18 cellular contexts compared by ENCODE assay signal in the genomic region with DNA sequence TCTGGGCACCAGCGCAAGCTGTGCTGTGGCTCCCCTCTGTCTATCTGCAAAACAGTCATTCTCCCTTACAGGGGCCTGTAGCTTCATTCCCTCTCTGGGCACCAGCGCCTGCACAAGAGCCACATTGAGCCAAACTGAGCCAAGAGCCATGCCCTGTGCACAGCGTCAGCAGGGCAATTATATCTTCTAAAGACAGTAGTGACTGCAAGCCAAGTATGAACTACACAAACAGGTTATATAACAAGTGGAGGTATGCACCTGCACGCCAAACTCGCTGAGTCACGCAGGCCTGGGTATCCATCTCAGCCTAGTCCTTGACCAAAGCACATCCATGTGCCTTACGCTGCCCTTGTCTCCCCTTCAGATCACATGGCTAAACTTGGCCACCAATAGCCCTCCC.
DNase-seq lines count a peak whose midpoint lies in the region; ATAC-seq, FAIRE-seq and TF ChIP-seq lines count a peak whose summit lies in the region.
"Had no signal": no experiment of that assay in that cellular context is flagged by ENCODE, and none has a peak within 500 bp of the region (broad histone marks: within the 10 kb centered on the region; RNA-seq: fewer than 3 reads in every experiment).

No MANE protein-coding gene starts in this region.

- H3K27me3 Mint-ChIP-seq in nephron (ENCODE audit: low read depth), result peaks cover 2% of the 10 kb centered on the region
- peaks cover 2% of the 10 kb centered on the region for H3K27me3 Mint-ChIP-seq in neural progenitor cell (ENCODE audit: insufficient read depth, low read depth)

- no peaks in the 10 kb centered on the region for H3F3A ChIP-seq in neural progenitor cell (ENCODE audit: low read depth)

- CTCF ChIA-PET in HepG2 (lab: Yijun Ruan, JAX; ENCODE audit: low intra/inter-chr PET ratio, low total read pairs), result no interaction called here

- H3K36me3 ChIP-seq in HepG2 (replicated peaks in 1 of 2; ENCODE audit: control insufficient read depth in 1 of 2, insufficient read depth in 2 of 2, low read length in 2 of 2), result no peaks in the 10 kb centered on the region
- no peaks in the 10 kb centered on the region for H3K36me3 ChIP-seq in right lobe of liver
- peaks cover 3 to 12% of the 10 kb centered on the region in 2 experiments for H3K36me3 ChIP-seq in trophoblast cell (ENCODE audit: control insufficient read depth in 1 of 2, insufficient read depth in 2 of 2, low read length in 2 of 2)
- H3K36me3 ChIP-seq in neural progenitor cell, result no peaks in the 10 kb centered on the region
- H3K36me3 ChIP-seq: BLaER1 had no signal

- no peak overlapping the region for H4K12ac ChIP-seq in trophoblast cell (ENCODE audit: low read depth, low read length)

- H2BK12ac ChIP-seq in trophoblast cell (ENCODE audit: low read length), result no peak overlapping the region

- H2AFZ ChIP-seq in HepG2 (ENCODE audit: low read length) (no peak overlapping the region), trophoblast cell (ENCODE audit: insufficient read depth, low read length, poor library complexity) (no peak overlapping the region), neural progenitor cell (replicated peaks) (no peak overlapping the region)

- peaks cover 13 to 69% of the 10 kb centered on the region in 2 experiments; a peak in 4 of 5 replicates for H3K27me3 ChIP-seq in HepG2 (ENCODE audit: control insufficient read depth in 1 of 2, insufficient read depth in 2 of 2, low read length in 2 of 2)
- H3K27me3 ChIP-seq in right lobe of liver, result no peaks in the 10 kb centered on the region
- H3K27me3 ChIP-seq in trophoblast cell (ENCODE audit: insufficient read depth, low read length), result no peaks in the 10 kb centered on the region
- no peaks in the 10 kb centered on the region for H3K27me3 ChIP-seq in neural progenitor cell
- H3K27me3 ChIP-seq: BLaER1 had no signal

- H3K4me3 Mint-ChIP-seq in nephron (no peak overlapping the region), neural progenitor cell (no peak overlapping the region)
- H3K4me3 Mint-ChIP-seq: CD14-positive monocyte; CD4-positive, alpha-beta memory T cell; HFFc6 had no signal

- no peak overlapping the region for H3K9ac ChIP-seq in HepG2 (ENCODE audit: insufficient read depth, low read depth, low read length)
- H3K9ac ChIP-seq in trophoblast cell (ENCODE audit: low read length), result no peak overlapping the region
- H3K9ac ChIP-seq in neural progenitor cell, result no peak overlapping the region
- H3K9ac ChIP-seq: BLaER1 had no signal

- H3K23ac ChIP-seq in trophoblast cell (ENCODE audit: low read length), result no peak overlapping the region

- peak overlapping the region in 2 of 3 experiments; percentile 5 to 43 for H3K27ac Mint-ChIP-seq in nephron
- no peak overlapping the region for H3K27ac Mint-ChIP-seq in neural progenitor cell
- H3K27ac Mint-ChIP-seq: CD4-positive, alpha-beta memory T cell; HFFc6 had no signal

- BruUV-seq in HepG2 (replicated peaks; lab: Mats Ljungman, UMichigan), result no TSS peak

- FAIRE-seq in HepG2 (lab: Jason Lieb, UNC), result no peak
- FAIRE-seq: GM12878 had no signal

- POLR2A ChIA-PET in HepG2 (lab: Yijun Ruan, JAX), result no interaction called here

- TF ChIP-seq EP300 in HepG2 (IDR thresholded peaks at IDR 0.05; ENCODE audit: low read depth in 2 of 2, low read length in 2 of 2), result no peak
- TF ChIP-seq EP300 in HepG2 (CRISPR knock-in tag; IDR thresholded peaks at IDR 0.05; ENCODE audit: borderline replicate concordance), result no peak

- no peak; the same call in 2 of the 3 replicates for ATAC-seq in HepG2
- no peak for ATAC-seq in right lobe of liver
- ATAC-seq in HG02798 (IDR thresholded peaks at IDR 0.05; ENCODE audit: poor library complexity, unreplicated experiment), result no peak
- ATAC-seq: GM12878, HCT116 had no signal

- TF ChIP-seq POLR2A in HepG2 (IDR thresholded peaks at IDR 0.05; ENCODE audit: insufficient read depth in 1 of 2, low read depth in 2 of 2, low read length in 2 of 2), result no peak
- TF ChIP-seq POLR2A in right lobe of liver (IDR thresholded peaks at IDR 0.05), result no peak

- H3K4me3 ChIP-seq in HepG2 (replicated peaks in 1 of 3; ENCODE audit: insufficient read depth in 1 of 3, low read depth in 2 of 3, low read length in 3 of 3), result no peak overlapping the region
- H3K4me3 ChIP-seq in right lobe of liver, result no peak overlapping the region
- no peak overlapping the region for H3K4me3 ChIP-seq in trophoblast cell (ENCODE audit: low read depth, low read length)
- H3K4me3 ChIP-seq in neural progenitor cell, result no peak overlapping the region
- H3K4me3 ChIP-seq: BLaER1, GM12878 had no signal

- H3K36me3 Mint-ChIP-seq in nephron (ENCODE audit: low read depth) (peaks cover 35% of the 10 kb centered on the region), neural progenitor cell (no peaks in the 10 kb centered on the region)
- H3K36me3 Mint-ChIP-seq: CD14-positive monocyte had no signal

- no peak overlapping the region for H3K4me2 ChIP-seq in HepG2 (ENCODE audit: low read depth, low read length)
- no peak overlapping the region for H3K4me2 ChIP-seq in trophoblast cell (ENCODE audit: low read length)
- no peak overlapping the region for H3K4me2 ChIP-seq in neural progenitor cell
- H3K4me2 ChIP-seq: BLaER1 had no signal

- no peak for TF ChIP-seq RAD21 in HepG2 (CRISPR knock-in tag; IDR thresholded peaks at IDR 0.05)

- no peak overlapping the region for H3K14ac ChIP-seq in trophoblast cell (ENCODE audit: low read length)

- H3K79me1 ChIP-seq in trophoblast cell (ENCODE audit: low read length), result no peaks in the 10 kb centered on the region

- H3K79me2 ChIP-seq in HepG2 (ENCODE audit: insufficient read depth, low read length) (no peaks in the 10 kb centered on the region), trophoblast cell (ENCODE audit: control insufficient read depth, insufficient read depth, low read length, poor library complexity) (no peaks in the 10 kb centered on the region), neural progenitor cell (ENCODE audit: low read depth) (no peaks in the 10 kb centered on the region)

- H3K9me3 Mint-ChIP-seq in nephron, result peaks cover 24% of the 10 kb centered on the region
- peaks cover 21% of the 10 kb centered on the region for H3K9me3 Mint-ChIP-seq in neural progenitor cell

- no peak overlapping the region for H2BK120ac ChIP-seq in trophoblast cell (ENCODE audit: insufficient read depth, low read length, poor library complexity)

- 7% methylated on average over 6 of the region's 7 CpGs for WGBS in HepG2 (ENCODE audit: low lambda C conversion rate)
- 71% methylated on average over 2 of the region's 7 CpGs for WGBS in right lobe of liver (ENCODE audit: insufficient coverage, low coverage, low lambda C conversion rate, missing lambda C conversion rate)
- no CpG with 5 or more reads among the region's 7 CpGs for WGBS in trophoblast cell (ENCODE audit: extremely low coverage, insufficient coverage, insufficient read length)

- no peak overlapping the region for H4K8ac ChIP-seq in trophoblast cell (ENCODE audit: low read depth, low read length)

- no peak overlapping the region for H2BK5ac ChIP-seq in trophoblast cell (ENCODE audit: low read depth, low read length, poor library complexity)

- H3K4me1 Mint-ChIP-seq in nephron (peaks cover 43% of the 10 kb centered on the region), neural progenitor cell (peaks cover 10% of the 10 kb centered on the region)
- H3K4me1 Mint-ChIP-seq: CD14-positive monocyte; CD4-positive, alpha-beta memory T cell had no signal

- no peak overlapping the region for H4K91ac ChIP-seq in trophoblast cell (ENCODE audit: low read depth, low read length)

- H3K18ac ChIP-seq in trophoblast cell (ENCODE audit: low read length), result no peak overlapping the region

- intact Hi-C loops in HepG2 (cut with micrococcal nuclease; ENCODE audit: unreplicated experiment) (no loop called here), right lobe of liver (cut with DNase I) (no loop called here)

- H3K27ac ChIP-seq in HepG2 (ENCODE audit: extremely low read length, insufficient read depth, low read length), result no peak overlapping the region
- H3K27ac ChIP-seq in right lobe of liver, result no peak overlapping the region
- H3K27ac ChIP-seq in trophoblast cell (ENCODE audit: low read depth, low read length), result no peak overlapping the region
- H3K27ac ChIP-seq in neural progenitor cell, result no peak overlapping the region
- H3K27ac ChIP-seq: 22Rv1, BLaER1 had no signal

- TF ChIP-seq CTCF in HepG2 (CRISPR knock-in tag; IDR thresholded peaks at IDR 0.05) (no peak), right lobe of liver (IDR thresholded peaks at IDR 0.05) (no peak), nephron (IDR thresholded peaks at IDR 0.05; ENCODE audit: unreplicated experiment in 3 of 3) (no peak), neural progenitor cell (IDR thresholded peaks at IDR 0.05) (no peak)

- no peak for DNase-seq in HepG2 (ENCODE audit: low spot score)
- DNase-seq in right lobe of liver, result no peak
- peak; percentile 55 to 72 for DNase-seq in trophoblast cell
- no peak for DNase-seq in SKM-1 treated with dmso at 0.1 percent for 144 hours (lab: John Stamatoyannopoulos, UW; ENCODE audit: unreplicated experiment)
- no peak for DNase-seq in neural progenitor cell (ENCODE audit: low spot score)
- DNase-seq: CD4-positive, alpha-beta memory T cell; DMS153; DMS79; GOT3; H7; HFFc6 had no signal

- H2AK5ac ChIP-seq in trophoblast cell (ENCODE audit: low read length), result no peak overlapping the region

- H4K20me1 ChIP-seq in HepG2 (ENCODE audit: insufficient read depth, low read length) (no peaks in the 10 kb centered on the region), neural progenitor cell (ENCODE audit: low read depth) (no peaks in the 10 kb centered on the region)
- H4K20me1 ChIP-seq: BLaER1 had no signal

- no peaks in the 10 kb centered on the region for H3K4me1 ChIP-seq in HepG2 (ENCODE audit: insufficient read depth, low read length)
- H3K4me1 ChIP-seq in right lobe of liver, result no peaks in the 10 kb centered on the region
- no peaks in the 10 kb centered on the region for H3K4me1 ChIP-seq in trophoblast cell (ENCODE audit: control insufficient read depth in 1 of 2, insufficient read depth in 2 of 2, low read length in 2 of 2)
- H3K4me1 ChIP-seq in neural progenitor cell, result peaks cover 12% of the 10 kb centered on the region
- H3K4me1 ChIP-seq: BLaER1 had no signal

- in situ Hi-C loops in HepG2 (cut with HindIII; ENCODE audit: extremely low pct_ligation_motif_present, low pct_unique_long_range_greater_than_20kb), result no loop called here

- no peak overlapping the region for H3K4ac ChIP-seq in trophoblast cell (ENCODE audit: low read depth, low read length)

- peaks cover 4% of the 10 kb centered on the region; the same call in 1 of the 2 replicates for H3K9me3 ChIP-seq in HepG2 (ENCODE audit: low read length)
- H3K9me3 ChIP-seq in right lobe of liver, result no peaks in the 10 kb centered on the region
- no peaks in the 10 kb centered on the region for H3K9me3 ChIP-seq in trophoblast cell (ENCODE audit: insufficient read depth, low read depth, low read length)
- no peaks in the 10 kb centered on the region for H3K9me3 ChIP-seq in neural progenitor cell (ENCODE audit: low read depth)

TF ChIP-seq in HepG2, 621 proteins besides CTCF, POLR2A, EP300 and RAD21 (continues in another document):
- TF ChIP-seq NPAS2 (CRISPR knock-in tag; IDR thresholded peaks at IDR 0.05; ENCODE audit: borderline replicate concordance), result no peak
- no peak for TF ChIP-seq CENPT (CRISPR knock-in tag; IDR thresholded peaks at IDR 0.05; ENCODE audit: low read depth)
- no peak for TF ChIP-seq ZNF816 (CRISPR knock-in tag; IDR thresholded peaks at IDR 0.05; ENCODE audit: borderline replicate concordance)
- no peak for TF ChIP-seq ZNF788 (CRISPR knock-in tag; IDR thresholded peaks at IDR 0.05; ENCODE audit: borderline replicate concordance)

Comparison
In these comparisons a context has a peak if more than half of its experiments do, and no peak if none do; other contexts are left out.
1. DNase-seq: peak in trophoblast cell (2 of 2); none in HepG2 (single experiment), right lobe of liver (0 of 3), SKM-1 treated with dmso at 0.1 percent for 144 hours (single experiment) and neural progenitor cell (single experiment).